ENCODE assay signal across 2 cellular contexts in genomic region chr14:67918838-67919237, GRCh38.
TF ChIP-seq lines count a peak whose summit lies in the region.

No MANE protein-coding gene starts in this region.

TF ChIP-seq in IMR-90, 13 proteins besides CTCF, POLR2A, EP300 and RAD21:
- TF ChIP-seq MAFK (IDR thresholded peaks at IDR 0.05; ENCODE audit: low read depth, low read length) (no peak), SMC3 (IDR thresholded peaks at IDR 0.05; ENCODE audit: low read depth, low read length) (no peak), RFX5 (IDR thresholded peaks at IDR 0.05; ENCODE audit: low read depth, low read length) (no peak), NFE2L2 (IDR thresholded peaks at IDR 0.05; ENCODE audit: low read depth, low read length) (no peak), ELK1 (IDR thresholded peaks at IDR 0.05; ENCODE audit: borderline replicate concordance, low read depth, low read length) (no peak), MXI1 (IDR thresholded peaks at IDR 0.05; ENCODE audit: borderline replicate concordance, low read depth, low read length) (no peak), USF2 (IDR thresholded peaks at IDR 0.05; ENCODE audit: low read depth, low read length) (no peak), CHD1 (IDR thresholded peaks at IDR 0.05; ENCODE audit: low read depth, low read length) (no peak), BHLHE40 (IDR thresholded peaks at IDR 0.05; ENCODE audit: low read depth, low read length) (no peak), FOS (IDR thresholded peaks at IDR 0.05; ENCODE audit: low read depth, low read length) (no peak)

TF ChIP-seq in H1, 55 proteins besides CTCF, POLR2A, EP300 and RAD21:
- TF ChIP-seq CHD1 (IDR thresholded peaks at IDR 0.05; ENCODE audit: low read depth, low read length): no peak
- no peak for TF ChIP-seq TAF7 (optimal IDR thresholded peaks at IDR 0.05; ENCODE audit: borderline replicate concordance, low read depth, low read length)
- TF ChIP-seq FOSL1 (IDR thresholded peaks at IDR 0.05; ENCODE audit: insufficient read depth, low read depth, low read length): no peak
- TF ChIP-seq NANOG (IDR thresholded peaks at IDR 0.05; ENCODE audit: insufficient read depth, low read depth, low read length, poor library complexity, severe bottlenecking): no peak
- no peak for TF ChIP-seq MAFK (IDR thresholded peaks at IDR 0.05; ENCODE audit: low read depth, low read length)
- TF ChIP-seq KDM5A (IDR thresholded peaks at IDR 0.05; ENCODE audit: low read length): no peak
- no peak for TF ChIP-seq CBX8 (IDR thresholded peaks at IDR 0.05; ENCODE audit: borderline replicate concordance, low read depth, low read length)
- no peak for TF ChIP-seq SIN3A (conservative IDR thresholded peaks at IDR 0.05 in 1 of 2, IDR thresholded peaks at IDR 0.05 in 1 of 2; ENCODE audit: low read depth in 1 of 2, low read length in 2 of 2)
- TF ChIP-seq HDAC2 (IDR thresholded peaks at IDR 0.05; ENCODE audit: borderline replicate concordance in 1 of 2, low read depth in 2 of 2, low read length in 2 of 2): no peak
- TF ChIP-seq CHD7 (IDR thresholded peaks at IDR 0.05; ENCODE audit: insufficient replicate concordance, low read length): no peak
- TF ChIP-seq SRF (IDR thresholded peaks at IDR 0.05; ENCODE audit: low read depth, low read length): no peak
- no peak for TF ChIP-seq RFX5 (IDR thresholded peaks at IDR 0.05; ENCODE audit: borderline replicate concordance, low read depth, low read length)
- TF ChIP-seq ASH2L (IDR thresholded peaks at IDR 0.05; ENCODE audit: low read length): no peak
